20 cellular contexts compared by ENCODE assay signal in the genomic region with DNA sequence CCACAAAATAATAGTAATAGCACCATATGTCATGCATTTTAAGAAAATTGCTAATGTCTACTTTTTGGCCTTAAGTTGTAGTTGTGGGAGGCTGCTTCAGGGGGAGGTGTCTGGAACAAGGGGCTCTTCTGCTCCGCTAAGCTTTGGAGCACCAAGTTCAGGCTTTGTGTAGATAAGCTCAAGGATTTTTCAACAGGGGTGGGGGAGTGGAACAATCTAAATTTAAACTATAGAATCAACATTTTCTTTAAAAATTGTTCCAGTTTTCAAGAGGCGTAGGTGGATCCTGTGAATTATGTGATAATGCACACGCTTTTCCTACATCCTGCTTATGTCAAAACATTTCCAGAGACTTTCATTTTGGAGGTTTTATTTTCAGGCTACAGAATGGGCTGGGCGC. TPM values are rescaled to one million over a fixed set of nuclear protein-coding genes. Genes with fewer than 3 reads are reported as not detected.
DNase-seq lines count a peak whose midpoint lies in the region; ATAC-seq, FAIRE-seq and TF ChIP-seq lines count a peak whose summit lies in the region.
"Had no signal": no experiment of that assay in that cellular context is flagged by ENCODE, and none has a peak within 500 bp of the region (broad histone marks: within the 10 kb centered on the region; RNA-seq: fewer than 3 reads in every experiment).

No MANE protein-coding gene starts in this region.

- TF ChIP-seq CTCF in KMS-11 (conservative IDR thresholded peaks at IDR 0.05; ENCODE audit: low read depth, low read length), result no peak
- no peak for TF ChIP-seq CTCF in GM12878 (IDR thresholded peaks at IDR 0.05 in 2 of 3, conservative IDR thresholded peaks at IDR 0.05 in 1 of 3; ENCODE audit: control insufficient read depth in 2 of 3, extremely low read depth in 1 of 3, insufficient read depth in 1 of 3, low read depth in 3 of 3, low read length in 3 of 3)
- TF ChIP-seq CTCF in progenitor cell of endocrine pancreas (IDR thresholded peaks at IDR 0.05; ENCODE audit: unreplicated experiment), result no peak

- H3K4me1 ChIP-seq in KMS-11 (ENCODE audit: low read depth, poor library complexity, severe bottlenecking) (peaks cover 100% of the 10 kb centered on the region), GM12878 (ENCODE audit: control insufficient read depth, insufficient read depth, low read length) (peaks cover 34% of the 10 kb centered on the region)

- no peak for ATAC-seq in GM12878
- ATAC-seq: body of pancreas had no signal

- no TSS peak for BruUV-seq in GM12878 (replicated peaks; lab: Mats Ljungman, UMichigan)

- peaks cover 32% of the 10 kb centered on the region for H4K20me1 ChIP-seq in KMS-11 (ENCODE audit: insufficient read depth)
- H4K20me1 ChIP-seq in GM12878 (ENCODE audit: control insufficient read depth, insufficient read depth), result no peaks in the 10 kb centered on the region

- no peak for TF ChIP-seq POLR2A in GM12878 (IDR thresholded peaks at IDR 0.05; ENCODE audit: low read depth, low read length)

- H3K9me3 ChIP-seq in GM12878 (replicated peaks; ENCODE audit: control insufficient read depth, insufficient read depth, low read length), result no peaks in the 10 kb centered on the region
- H3K9me3 ChIP-seq: body of pancreas, stomach had no signal

- H3K4me3 ChIP-seq in KMS-11 (IDR thresholded peaks at IDR 0.05; ENCODE audit: insufficient read depth, low read depth, low read length), result no peak overlapping the region
- H3K4me3 ChIP-seq in GM12878, result no peak overlapping the region
- H3K4me3 ChIP-seq: body of pancreas, coronary artery, stomach had no signal

- TF ChIP-seq EP300 in GM12878 (IDR thresholded peaks at IDR 0.05; ENCODE audit: borderline replicate concordance in 1 of 2, control insufficient read depth in 1 of 2, low read depth in 2 of 2, low read length in 2 of 2), result no peak

- peaks cover 20% of the 10 kb centered on the region for H3K36me3 ChIP-seq in KMS-11 (ENCODE audit: insufficient read depth)
- H3K36me3 ChIP-seq in GM12878 (ENCODE audit: control insufficient read depth in 2 of 2, insufficient read depth in 2 of 2, low read length in 1 of 2), result peaks cover 15 to 26% of the 10 kb centered on the region in 2 experiments

- no peaks in the 10 kb centered on the region for H3K9me3 Mint-ChIP-seq in activated naive CD4-positive, alpha-beta T cell treated with anti-CD3 and anti-CD28 coated beads, Interleukin-2, amount 50 U/mL, for 24 hours
- no peaks in the 10 kb centered on the region for H3K9me3 Mint-ChIP-seq in activated naive CD4-positive, alpha-beta T cell treated with anti-CD3 and anti-CD28 coated beads for 36 hours
- H3K9me3 Mint-ChIP-seq in progenitor cell of endocrine pancreas (ENCODE audit: low read depth), result no peaks in the 10 kb centered on the region
- H3K9me3 Mint-ChIP-seq: IgD-negative memory B cell, immature natural killer cell had no signal

- no peak overlapping the region; the same call in 1 of the 2 replicates for H3K9ac ChIP-seq in KMS-11
- H3K9ac ChIP-seq in GM12878 (ENCODE audit: control insufficient read depth, insufficient read depth, low read length), result no peak overlapping the region

- DNase-seq in activated naive CD4-positive, alpha-beta T cell treated with anti-CD3 and anti-CD28 coated beads for 36 hours, result no peak
- no peak for DNase-seq in GM12878 (ENCODE audit: low read depth, low spot score)
- no peak for DNase-seq in progenitor cell of endocrine pancreas (ENCODE audit: low spot score, unreplicated experiment)
- DNase-seq in stimulated activated CD4-positive, alpha-beta T cell treated with anti-CD3 and anti-CD28 coated beads, Interleukin-4, amount 100 ng/mL, for 24 hours, result no peak
- no peak for DNase-seq in NCI-H2107 (lab: John Stamatoyannopoulos, UW)
- DNase-seq in NCI-H345 (lab: John Stamatoyannopoulos, UW), result no peak
- DNase-seq: ACHN; activated CD4-positive, alpha-beta T cell treated with anti-CD3 and anti-CD28 coated beads, Interleukin-2, amount 10 ng/mL, durations not matched to agents 24 days and 14 days; activated naive CD4-positive, alpha-beta T cell treated with anti-CD3 and anti-CD28 coated beads, Interleukin-2, amount 50 U/mL, for 16 hours; body of pancreas; immature natural killer cell; NCI-H1930; NCI-H510A; RPMI8226; stomach had no signal

- peaks cover 89% of the 10 kb centered on the region for H3K4me1 Mint-ChIP-seq in activated naive CD4-positive, alpha-beta T cell treated with anti-CD3 and anti-CD28 coated beads, Interleukin-2, amount 50 U/mL, for 24 hours
- peaks cover 76% of the 10 kb centered on the region for H3K4me1 Mint-ChIP-seq in activated naive CD4-positive, alpha-beta T cell treated with anti-CD3 and anti-CD28 coated beads for 36 hours (ENCODE audit: low read depth)
- H3K4me1 Mint-ChIP-seq in progenitor cell of endocrine pancreas (ENCODE audit: low read depth), result peaks cover 63% of the 10 kb centered on the region

- H3K79me2 ChIP-seq in KMS-11 (ENCODE audit: insufficient read depth, low read depth), result peaks cover 95% of the 10 kb centered on the region
- H3K79me2 ChIP-seq in GM12878 (ENCODE audit: control insufficient read depth, insufficient read depth, low read length), result peaks cover 69% of the 10 kb centered on the region

- H2AFZ ChIP-seq in KMS-11 (ENCODE audit: low read depth) (no peak overlapping the region), GM12878 (ENCODE audit: control insufficient read depth, low read depth, low read length) (no peak overlapping the region)

- SMC1A ChIA-PET in GM12878 (lab: Charles Lee; ENCODE audit: uncharacterized antibody, unreplicated experiment), result interaction anchor here (0.8 to 5.5 kb wide), 14 partner anchors 8 to 243 kb away, joined by 3 to 31 read pairs (median 6); no protein-coding TSS in a partner anchor

- H3K27ac ChIP-seq in KMS-11 (peak overlapping the region; percentile 27; the same call in 1 of the 2 replicates), GM12878 (ENCODE audit: control insufficient read depth, insufficient read depth) (no peak overlapping the region)
- H3K27ac ChIP-seq: C4-2B, coronary artery had no signal

- H3K4me2 ChIP-seq in KMS-11 (peak overlapping the region; percentile 98), GM12878 (ENCODE audit: control insufficient read depth, insufficient read depth) (peak overlapping the region; percentile 67)

- H3K27ac Mint-ChIP-seq in activated naive CD4-positive, alpha-beta T cell treated with anti-CD3 and anti-CD28 coated beads, Interleukin-2, amount 50 U/mL, for 24 hours, result peak overlapping the region; percentile 88
- H3K27ac Mint-ChIP-seq in activated naive CD4-positive, alpha-beta T cell treated with anti-CD3 and anti-CD28 coated beads for 36 hours, result no peak overlapping the region
- H3K27ac Mint-ChIP-seq in progenitor cell of endocrine pancreas, result peak overlapping the region; percentile 60
- H3K27ac Mint-ChIP-seq: activated CD4-positive, alpha-beta T cell treated with anti-CD3 and anti-CD28 coated beads, Interleukin-2, amount 10 ng/mL, durations not matched to agents 24 days and 14 days had no signal

- TF ChIP-seq RAD21 in GM12878 (IDR thresholded peaks at IDR 0.05; ENCODE audit: insufficient read depth, low read depth, low read length), result no peak

- H3K36me3 Mint-ChIP-seq in activated naive CD4-positive, alpha-beta T cell treated with anti-CD3 and anti-CD28 coated beads, Interleukin-2, amount 50 U/mL, for 24 hours, result peaks cover 13% of the 10 kb centered on the region
- H3K36me3 Mint-ChIP-seq in activated naive CD4-positive, alpha-beta T cell treated with anti-CD3 and anti-CD28 coated beads for 36 hours (ENCODE audit: low read depth), result peaks cover 34% of the 10 kb centered on the region
- peaks cover 22% of the 10 kb centered on the region for H3K36me3 Mint-ChIP-seq in progenitor cell of endocrine pancreas (ENCODE audit: insufficient read depth)

- RAD21 ChIA-PET in GM12878 (lab: Charles Lee; ENCODE audit: unreplicated experiment), result interaction anchor here (0.9 to 3.7 kb wide), 9 partner anchors 8 to 154 kb away, joined by 3 to 17 read pairs (median 4); partner anchors contain the start of gene ATP1A1

- POLR2A ChIA-PET in GM12878 (lab: Charles Lee), result interaction anchor here (0.6 to 1.4 kb wide), 3 partner anchors 9 to 159 kb away, joined by 3 to 5 read pairs (median 4); partner anchors contain the start of gene ATP1A1

- WGBS in GM12878 (ENCODE audit: insufficient coverage, insufficient replicate concordance, low lambda C conversion rate, missing lambda C conversion rate), result 93% methylated on average over 4 of the region's 4 CpGs

- intact Hi-C loops in activated naive CD4-positive, alpha-beta T cell treated with anti-CD3 and anti-CD28 coated beads for 36 hours (cut with micrococcal nuclease), result no loop called here
- intact Hi-C loops in GM12878 (cut with micrococcal nuclease; ENCODE audit: unreplicated experiment), result no loop called here

- peak overlapping the region; percentile 69 for H3K4me3 Mint-ChIP-seq in activated naive CD4-positive, alpha-beta T cell treated with anti-CD3 and anti-CD28 coated beads, Interleukin-2, amount 50 U/mL, for 24 hours
- H3K4me3 Mint-ChIP-seq in activated naive CD4-positive, alpha-beta T cell treated with anti-CD3 and anti-CD28 coated beads for 36 hours, result no peak overlapping the region
- no peak overlapping the region for H3K4me3 Mint-ChIP-seq in progenitor cell of endocrine pancreas (ENCODE audit: low read depth)
- H3K4me3 Mint-ChIP-seq: activated CD4-positive, alpha-beta T cell treated with anti-CD3 and anti-CD28 coated beads, Interleukin-2, amount 10 ng/mL, durations not matched to agents 24 days and 14 days; IgD-negative memory B cell; immature natural killer cell had no signal

- H3K27me3 Mint-ChIP-seq in activated naive CD4-positive, alpha-beta T cell treated with anti-CD3 and anti-CD28 coated beads, Interleukin-2, amount 50 U/mL, for 24 hours, result no peaks in the 10 kb centered on the region
- H3K27me3 Mint-ChIP-seq in activated naive CD4-positive, alpha-beta T cell treated with anti-CD3 and anti-CD28 coated beads for 36 hours (ENCODE audit: low read depth), result no peaks in the 10 kb centered on the region
- no peaks in the 10 kb centered on the region for H3K27me3 Mint-ChIP-seq in progenitor cell of endocrine pancreas
- H3K27me3 Mint-ChIP-seq: activated CD4-positive, alpha-beta T cell treated with anti-CD3 and anti-CD28 coated beads, Interleukin-2, amount 10 ng/mL, durations not matched to agents 24 days and 14 days; IgD-negative memory B cell had no signal

- no peaks in the 10 kb centered on the region for H3K27me3 ChIP-seq in KMS-11 (ENCODE audit: insufficient read depth, low read depth)
- H3K27me3 ChIP-seq in GM12878 (replicated peaks in 1 of 2; ENCODE audit: control insufficient read depth in 2 of 2, insufficient read depth in 2 of 2, low read length in 1 of 2), result no peaks in the 10 kb centered on the region
- H3K27me3 ChIP-seq: body of pancreas, stomach had no signal

- in situ Hi-C loops in GM12878 (cut with MboI), result loop anchor here (10.0 kb wide), 1 partner anchor 692 kb away; no protein-coding TSS in a partner anchor

- no peak for FAIRE-seq in GM12878 (lab: Jason Lieb, UNC)

- CTCF ChIA-PET in activated naive CD4-positive, alpha-beta T cell treated with anti-CD3 and anti-CD28 coated beads for 36 hours (lab: Charles Lee), result interaction anchor here (0.7 to 1.3 kb wide), 2 partner anchors 8 to 10 kb away, joined by 3 read pairs; partner anchors contain the start of gene ATP1A1
- CTCF ChIA-PET in GM12878 (lab: Yijun Ruan, JAX), result interaction anchor here (0.7 to 4.2 kb wide), 7 partner anchors 9 to 244 kb away, joined by 3 to 22 read pairs (median 6); no protein-coding TSS in a partner anchor

RNA-seq across cellular contexts. Expression of gene ATP1A1, which starts 9.8 kb away (rescaled TPM):
- total RNA-seq in activated naive CD4-positive, alpha-beta T cell treated with anti-CD3 and anti-CD28 coated beads for 36 hours, result 100 to 1,000 TPM; 360 to 370 TPM
- 448 and 474 TPM in 2 replicates for total RNA-seq in GM12878 (2013; cell fraction: nucleolus; rRNA removed)
- total RNA-seq in GM12878 (2014; rRNA removed) (247 and 262 TPM in 2 replicates), GM12878 (2014; rRNA removed; fragmentation: Illumina TruSeq; extraction: Trizol) (122 and 125 TPM in 2 replicates), GM12878 (2021) (359 and 374 TPM in 2 replicates), progenitor cell of endocrine pancreas (325 and 332 TPM in 2 replicates)
- 247 TPM for polyA plus RNA-seq in GM12878 (2011; ENCODE audit: low read depth)
- polyA plus RNA-seq in GM12878 (2011; rRNA removed) (472 and 566 TPM in 2 replicates), GM12878 (2014; fragmentation: Illumina TruSeq; extraction: Trizol) (348 and 375 TPM in 2 replicates), GM12878 (2014; fragmentation: Nextera tagmentation; extraction: Ambion mirVana) (100 to 1,000 TPM; 113 to 151 TPM), GM12878 (2014; rRNA removed) (324 and 340 TPM in 2 replicates), GM12878 (2016; fragmentation: Nextera tagmentation; extraction: Ambion mirVana) (100 to 1,000 TPM; 308 to 318 TPM)
- polyA plus RNA-seq in GM12878 (2011; cell fraction: cytosol; rRNA removed), result 544 and 594 TPM in 2 replicates
- polyA plus RNA-seq in GM12878 (2011; cell fraction: nucleus; rRNA removed), result 334 and 377 TPM in 2 replicates
- 277 and 312 TPM in 2 replicates for polyA plus RNA-seq in GM12878 (2012)
- polyA minus RNA-seq in GM12878 (2011; rRNA and poly(A)+ RNA removed), result 882 and 896 TPM in 2 replicates
- 201 and 236 TPM in 2 replicates for polyA minus RNA-seq in GM12878 (2011; cell fraction: cytosol; rRNA and poly(A)+ RNA removed)
- polyA minus RNA-seq in GM12878 (2011; cell fraction: nucleus; rRNA and poly(A)+ RNA removed), result 193 and 239 TPM in 2 replicates
